In genomic region chr4:111982089-111982488, GRCh38 we compare ENCODE assay signal across 35 cellular contexts.
"Had no signal": no experiment of that assay in that cellular context is flagged by ENCODE, and none has a peak within 500 bp of the region (broad histone marks: within the 10 kb centered on the region; RNA-seq: fewer than 3 reads in every experiment).

No MANE protein-coding gene starts in this region.

- ATAC-seq: activated T-cell treated with anti-CD3 and anti-CD28 coated beads, Interleukin-2, amount 50 U/mL, for 72 hours; effector memory CD8-positive, alpha-beta T cell; foreskin keratinocyte; gastrocnemius medialis; heart left ventricle; T-helper 17 cell; WTC11 had no signal

- H3K4me3 ChIP-seq: esophagus muscularis mucosa, gastrocnemius medialis, heart left ventricle had no signal

- DNase-seq: activated CD4-positive, alpha-beta memory T cell treated with anti-CD3 and anti-CD28 coated beads, Interleukin-2, amount 10 ng/mL, durations not matched to agents 7 days and 5 days; activated CD4-positive, alpha-beta T cell treated with anti-CD3 and anti-CD28 coated beads for 1 hour; activated CD4-positive, alpha-beta T cell treated with anti-CD3 and anti-CD28 coated beads for 4 hours; activated CD4-positive, alpha-beta T cell treated with anti-CD3 and anti-CD28 coated beads, Interleukin-2, amount 10 ng/mL, durations not matched to agents 7 days and 5 days; activated CD4-positive, alpha-beta T cell treated with anti-CD3 and anti-CD28 coated beads, Interleukin-2, amount 50 U/mL, for 4 hours; activated CD8-positive, alpha-beta memory T cell treated with anti-CD3 and anti-CD28 coated beads, Interleukin-2, amount 50 U/mL, for 48 hours; activated gamma-delta T cell; activated naive CD4-positive, alpha-beta T cell treated with anti-CD3 and anti-CD28 coated beads, Interleukin-2, amount 50 U/mL, for 16 hours; activated naive CD4-positive, alpha-beta T cell treated with Interleukin-2 at 50 U/mL for 16 hours; activated T-cell treated with anti-CD3 and anti-CD28 coated beads for 4 hours; activated T-cell treated with anti-CD3 and anti-CD28 coated beads, Interleukin-2, amount 50 U/mL, for 24 hours; activated T-cell treated with anti-CD3 and anti-CD28 coated beads, Interleukin-2, amount 50 U/mL, for 72 hours; amniotic stem cell; anterior cingulate cortex; brain microvascular endothelial cell; caudate nucleus; cortex of kidney; dermis blood vessel endothelial cell; effector CD4-positive, alpha-beta T cell; effector memory CD8-positive, alpha-beta T cell; erythroblast; foreskin keratinocyte; gastrocnemius medialis; glutamatergic neuron; heart left ventricle; T-helper 1 cell; T-helper 17 cell; T1000 had no signal

- FAIRE-seq: astrocyte, bronchial epithelial cell, colon, TTC549 had no signal

- H3K4me1 ChIP-seq: esophagus muscularis mucosa, foreskin keratinocyte, gastrocnemius medialis, heart left ventricle had no signal

- H3K27me3 ChIP-seq: brain microvascular endothelial cell, esophagus muscularis mucosa, gastrocnemius medialis had no signal

- H3K36me3 ChIP-seq: brain microvascular endothelial cell, esophagus muscularis mucosa, gastrocnemius medialis, heart left ventricle had no signal

- H3K27ac ChIP-seq: brain microvascular endothelial cell, esophagus muscularis mucosa, foreskin keratinocyte, gastrocnemius medialis, heart left ventricle, VCaP had no signal

- H3K9me3 ChIP-seq: esophagus muscularis mucosa, gastrocnemius medialis, heart left ventricle had no signal
